Comparison of ENCODE assay signal across 20 cellular contexts in the genomic region with DNA sequence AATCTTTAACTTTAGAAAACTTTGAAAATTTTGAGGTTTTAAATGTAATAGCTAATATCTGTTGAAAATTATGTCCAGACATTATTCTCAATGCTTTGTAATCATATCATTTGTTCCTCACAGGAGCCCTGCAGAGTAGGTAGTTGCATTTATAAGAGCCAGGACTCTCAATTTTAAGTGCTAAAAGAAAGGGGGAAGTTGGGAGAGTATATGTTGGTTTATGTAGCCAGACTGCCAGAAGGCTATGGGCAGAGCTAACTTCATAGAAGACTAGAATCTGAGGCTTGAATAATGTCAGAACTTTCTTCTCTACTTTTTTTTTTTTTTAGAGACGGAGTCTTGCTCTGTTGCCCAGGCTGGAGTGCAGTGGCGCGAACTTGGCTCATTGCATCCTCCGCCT.
"Had no signal": no experiment of that assay in that cellular context is flagged by ENCODE, and none has a peak within 500 bp of the region (broad histone marks: within the 10 kb centered on the region; RNA-seq: fewer than 3 reads in every experiment).

No MANE protein-coding gene starts in this region.

- H3K4me1 Mint-ChIP-seq: neural progenitor cell had no signal

- H3K4me3 ChIP-seq: lung, neural progenitor cell, prostate gland, right lobe of liver, spleen had no signal

- H3K9me3 Mint-ChIP-seq: immature natural killer cell; natural killer cell treated with Interleukin-12 subunit alpha and Interleukin-12 subunit beta and Interleukin-15 and Interleukin-18, amount 100 ng/mL, for 72 hours; neural progenitor cell; stimulated activated memory B cell treated with anti-CD40 and anti-IgM and Interleukin-4, amounts not matched to agents 10 μg/mL and 1 μg/mL and 100 μg/mL, for 72 hours had no signal

- H3K9me3 ChIP-seq: prostate gland, right lobe of liver, spleen had no signal

- H3K4me1 ChIP-seq: neural progenitor cell, parathyroid adenoma, prostate gland, right lobe of liver had no signal

- H3K36me3 ChIP-seq: neural progenitor cell, prostate gland had no signal

- H3K27me3 Mint-ChIP-seq: natural killer cell treated with Interleukin-12 subunit alpha and Interleukin-12 subunit beta and Interleukin-15 and Interleukin-18, amount 100 ng/mL, for 72 hours; stimulated activated memory B cell treated with anti-CD40 and anti-IgM and Interleukin-4, amounts not matched to agents 10 μg/mL and 1 μg/mL and 100 μg/mL, for 72 hours had no signal

- DNase-seq: effector memory CD4-positive, alpha-beta T cell; immature natural killer cell; left ventricle myocardium superior; mesenchymal stem cell; midbrain; occipital lobe; retina; right lobe of liver; spleen; stimulated activated CD4-positive, alpha-beta T cell treated with anti-CD3 and anti-CD28 coated beads, Interleukin-15, amount 100 ng/mL, for 24 hours; stimulated activated CD4-positive, alpha-beta T cell treated with anti-CD3 and anti-CD28 coated beads, Interleukin-1b, Interleukin-23, amount 100 ng/mL, for 48 hours; stimulated activated CD4-positive, alpha-beta T cell treated with anti-CD3 and anti-CD28 coated beads, Interleukin-4, amount 100 ng/mL, for 24 hours; trophoblast cell had no signal

- ATAC-seq: esophagus mucosa; natural killer cell treated with Interleukin-12 subunit alpha and Interleukin-12 subunit beta and Interleukin-15 and Interleukin-18, amount 100 ng/mL, for 72 hours; right lobe of liver had no signal

- H3K27ac Mint-ChIP-seq: immature natural killer cell; natural killer cell treated with Interleukin-12 subunit alpha and Interleukin-12 subunit beta and Interleukin-15 and Interleukin-18, amount 100 ng/mL, for 72 hours; neural progenitor cell had no signal

- H3K27me3 ChIP-seq: neural progenitor cell, right lobe of liver, spleen had no signal

- H3K4me3 Mint-ChIP-seq: immature natural killer cell; natural killer cell treated with Interleukin-12 subunit alpha and Interleukin-12 subunit beta and Interleukin-15 and Interleukin-18, amount 100 ng/mL, for 72 hours; neural progenitor cell had no signal

- H3K27ac ChIP-seq: neural progenitor cell, parathyroid adenoma, prostate gland, right lobe of liver had no signal

- H3K36me3 Mint-ChIP-seq: natural killer cell treated with Interleukin-12 subunit alpha and Interleukin-12 subunit beta and Interleukin-15 and Interleukin-18, amount 100 ng/mL, for 72 hours had no signal
